ENCODE assay signal across 12 cellular contexts in the genomic region with DNA sequence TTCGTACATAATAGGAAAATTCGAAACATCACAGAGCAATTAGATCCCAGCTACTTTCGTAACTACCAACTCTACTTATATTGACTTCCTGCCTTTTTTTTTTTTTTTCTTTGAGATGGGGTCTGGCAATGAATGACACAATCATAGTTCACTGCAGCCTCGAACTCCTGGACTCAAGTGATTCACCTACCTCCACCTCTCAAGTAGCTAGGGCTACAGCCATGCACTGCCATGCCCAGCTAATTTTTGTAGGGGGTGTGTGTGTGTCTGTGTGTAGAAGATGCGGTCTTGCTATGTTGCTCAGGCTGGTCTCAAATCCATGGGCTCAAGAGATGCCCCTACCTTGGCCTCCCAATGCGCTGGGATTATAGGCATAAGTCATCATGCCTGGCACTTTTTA. TPM values are rescaled to one million over a fixed set of nuclear protein-coding genes. Genes with fewer than 3 reads are reported as not detected.
DNase-seq lines count a peak whose midpoint lies in the region; ATAC-seq and TF ChIP-seq lines count a peak whose summit lies in the region.
"Had no signal": no experiment of that assay in that cellular context is flagged by ENCODE, and none has a peak within 500 bp of the region (broad histone marks: within the 10 kb centered on the region; RNA-seq: fewer than 3 reads in every experiment).

No MANE protein-coding gene starts in this region.

- no peak for TF ChIP-seq CTCF in GM23338 (conservative IDR thresholded peaks at IDR 0.05; ENCODE audit: low read depth in 2 of 2)
- no peak for TF ChIP-seq CTCF in sigmoid colon (IDR thresholded peaks at IDR 0.05)

- H3K36me3 Mint-ChIP-seq in CD8-positive, alpha-beta memory T cell, result peaks cover 3 to 21% (median 4%) of the 10 kb centered on the region in 3 donors
- peaks cover 16% of the 10 kb centered on the region for H3K36me3 Mint-ChIP-seq in GM23338 (ENCODE audit: low read depth)
- H3K36me3 Mint-ChIP-seq in activated T-helper 17 cell treated with anti-CD3 and anti-CD28 coated beads, Interleukin-2, amount 50 U/mL, for 72 hours (ENCODE audit: low read depth), result peaks cover 22% of the 10 kb centered on the region

- peaks cover 5% of the 10 kb centered on the region for H3K36me3 ChIP-seq in CD8-positive, alpha-beta memory T cell (ENCODE audit: insufficient read depth, low read length)
- H3K36me3 ChIP-seq in GM23338 (ENCODE audit: insufficient read depth) (peaks cover 7% of the 10 kb centered on the region; the same call in 1 of the 2 replicates), mesendoderm (ENCODE audit: control insufficient read depth, insufficient read depth, low read length) (peaks cover 5% of the 10 kb centered on the region), sigmoid colon (peaks cover 3 to 27% (median 14%) of the 10 kb centered on the region in 4 donors)

- H2BK5ac ChIP-seq in mesendoderm (ENCODE audit: low read length), result no peak overlapping the region

- H3K4me1 Mint-ChIP-seq in CD8-positive, alpha-beta memory T cell, result peaks cover 5 to 22% (median 9%) of the 10 kb centered on the region in 3 donors
- H3K4me1 Mint-ChIP-seq in GM23338, result peaks cover 3% of the 10 kb centered on the region; the same call in 2 of the 3 replicates
- H3K4me1 Mint-ChIP-seq in activated T-helper 17 cell treated with anti-CD3 and anti-CD28 coated beads, Interleukin-2, amount 50 U/mL, for 72 hours, result peaks cover 7% of the 10 kb centered on the region

- H3K4ac ChIP-seq in mesendoderm (ENCODE audit: low read depth, low read length), result no peak overlapping the region

- peak in 1 of 5 donors; percentile 22 for DNase-seq in CD8-positive, alpha-beta memory T cell
- no peak for DNase-seq in GM23338 (ENCODE audit: low spot score)
- peak; percentile 15 for DNase-seq in mesendoderm
- DNase-seq in NCI-H2081 treated with DMSO at 0.1 percent for 48 hours (lab: John Stamatoyannopoulos, UW), result no peak
- DNase-seq in sigmoid colon, result no peak
- DNase-seq: activated CD4-positive, alpha-beta T cell treated with anti-CD3 and anti-CD28 coated beads, Interleukin-2, amount 10 ng/mL, durations not matched to agents 7 days and 5 days; activated gamma-delta T cell treated with Interleukin-2 at 50 U/mL for 16 hours; NCI-H1048 had no signal

- no peak for TF ChIP-seq EP300 in sigmoid colon (IDR thresholded peaks at IDR 0.05)

- H3K27ac ChIP-seq in CD8-positive, alpha-beta memory T cell (ENCODE audit: low read depth, low read length), result no peak overlapping the region
- H3K27ac ChIP-seq in GM23338 (ENCODE audit: low read depth) (peak overlapping the region; percentile 35; the same call in 1 of the 2 replicates), mesendoderm (ENCODE audit: low read depth, low read length) (no peak overlapping the region), sigmoid colon (no peak overlapping the region)
- H3K27ac ChIP-seq: neutrophil had no signal

- no CpG with 5 or more reads among the region's 6 CpGs for WGBS in mesendoderm (ENCODE audit: extremely low coverage, insufficient coverage, low lambda C conversion rate)
- WGBS in sigmoid colon, 2 donors, result 71 to 75% methylated on average over 6 of the region's 6 CpGs

- H2BK15ac ChIP-seq in mesendoderm (replicated peaks; ENCODE audit: low read depth), result no peak overlapping the region

- peaks cover 0 to 2% of the 10 kb centered on the region in 2 donors for H3K27me3 Mint-ChIP-seq in CD8-positive, alpha-beta memory T cell
- H3K27me3 Mint-ChIP-seq in GM23338 (ENCODE audit: insufficient read depth, low read depth, poor library complexity), result peaks cover 24% of the 10 kb centered on the region
- H3K27me3 Mint-ChIP-seq in activated T-helper 17 cell treated with anti-CD3 and anti-CD28 coated beads, Interleukin-2, amount 50 U/mL, for 72 hours, result no peaks in the 10 kb centered on the region
- H3K27me3 Mint-ChIP-seq: activated CD4-positive, alpha-beta T cell treated with anti-CD3 and anti-CD28 coated beads, Interleukin-2, amount 10 ng/mL, durations not matched to agents 7 days and 5 days had no signal

- H2AFZ ChIP-seq in GM23338, result no peak overlapping the region

- H3K18ac ChIP-seq in mesendoderm (ENCODE audit: low read length), result no peak overlapping the region

- no peak overlapping the region for H4K8ac ChIP-seq in mesendoderm (ENCODE audit: low read depth, low read length)

- intact Hi-C loops in sigmoid colon (cut with DNase I), result no loop called here

- no peaks in the 10 kb centered on the region for H3K27me3 ChIP-seq in CD8-positive, alpha-beta memory T cell (ENCODE audit: insufficient read depth, low read length, poor library complexity, severe bottlenecking)
- H3K27me3 ChIP-seq in GM23338 (ENCODE audit: insufficient read depth), result no peaks in the 10 kb centered on the region
- H3K27me3 ChIP-seq in mesendoderm (ENCODE audit: insufficient read depth, low read length, poor library complexity), result no peaks in the 10 kb centered on the region
- H3K27me3 ChIP-seq in sigmoid colon, result no peaks in the 10 kb centered on the region
- H3K27me3 ChIP-seq: neutrophil had no signal

- H3K9me2 ChIP-seq in GM23338 (ENCODE audit: insufficient read depth), result no peaks in the 10 kb centered on the region

- H2BK120ac ChIP-seq in mesendoderm (ENCODE audit: low read depth, low read length), result no peak overlapping the region

- no peak overlapping the region for H4K5ac ChIP-seq in mesendoderm (ENCODE audit: low read length)

- ATAC-seq in GM23338 (peak; percentile 26), HG03565 (IDR thresholded peaks at IDR 0.05; ENCODE audit: unreplicated experiment) (no peak)
- ATAC-seq in activated T-helper 17 cell treated with anti-CD3 and anti-CD28 coated beads, Interleukin-2, amount 50 U/mL, for 72 hours (replicated peaks), result peak; percentile 25

- no peak overlapping the region for H3K23ac ChIP-seq in mesendoderm (ENCODE audit: low read length)

- no peak overlapping the region for H3K4me3 Mint-ChIP-seq in CD8-positive, alpha-beta memory T cell
- H3K4me3 Mint-ChIP-seq in GM23338, result no peak overlapping the region
- H3K4me3 Mint-ChIP-seq in activated T-helper 17 cell treated with anti-CD3 and anti-CD28 coated beads, Interleukin-2, amount 50 U/mL, for 72 hours, result no peak overlapping the region
- H3K4me3 Mint-ChIP-seq: activated CD4-positive, alpha-beta T cell treated with anti-CD3 and anti-CD28 coated beads, Interleukin-2, amount 10 ng/mL, durations not matched to agents 7 days and 5 days had no signal

- no peak for TF ChIP-seq POLR2A in sigmoid colon (IDR thresholded peaks at IDR 0.05)

- H3K4me2 ChIP-seq in GM23338 (no peak overlapping the region), mesendoderm (ENCODE audit: low read length) (no peak overlapping the region)

- H3K4me3 ChIP-seq in CD8-positive, alpha-beta memory T cell (ENCODE audit: low read length), result no peak overlapping the region
- H3K4me3 ChIP-seq in GM23338, result no peak overlapping the region
- no peak overlapping the region for H3K4me3 ChIP-seq in mesendoderm (ENCODE audit: low read length)
- H3K4me3 ChIP-seq in sigmoid colon, result no peak overlapping the region

- no peak overlapping the region for H2AK5ac ChIP-seq in mesendoderm (ENCODE audit: low read length)

- no peaks in the 10 kb centered on the region for H3K9me3 Mint-ChIP-seq in CD8-positive, alpha-beta memory T cell
- no peaks in the 10 kb centered on the region for H3K9me3 Mint-ChIP-seq in GM23338
- H3K9me3 Mint-ChIP-seq in activated T-helper 17 cell treated with anti-CD3 and anti-CD28 coated beads, Interleukin-2, amount 50 U/mL, for 72 hours, result no peaks in the 10 kb centered on the region
- H3K9me3 Mint-ChIP-seq: activated CD4-positive, alpha-beta T cell treated with anti-CD3 and anti-CD28 coated beads, Interleukin-2, amount 10 ng/mL, durations not matched to agents 7 days and 5 days had no signal

- no peak overlapping the region for H3K9ac ChIP-seq in mesendoderm (ENCODE audit: low read length)

- no peak overlapping the region for H3K56ac ChIP-seq in mesendoderm (ENCODE audit: low read length)

- H3K27ac Mint-ChIP-seq in CD8-positive, alpha-beta memory T cell, result peak overlapping the region in 7 of 8 donors; percentile 17 to 84 (median 52)
- H3K27ac Mint-ChIP-seq in GM23338, result peak overlapping the region; percentile 80; the same call in 1 of the 2 replicates
- peak overlapping the region; percentile 74 for H3K27ac Mint-ChIP-seq in activated T-helper 17 cell treated with anti-CD3 and anti-CD28 coated beads, Interleukin-2, amount 50 U/mL, for 72 hours
- H3K27ac Mint-ChIP-seq: activated CD4-positive, alpha-beta T cell treated with anti-CD3 and anti-CD28 coated beads, Interleukin-2, amount 10 ng/mL, durations not matched to agents 7 days and 5 days had no signal

- H4K20me1 ChIP-seq in GM23338 (replicated peaks; ENCODE audit: insufficient read depth), result peaks cover 13% of the 10 kb centered on the region

- CTCF ChIA-PET in CD8-positive, alpha-beta memory T cell (lab: Charles Lee), result no interaction called here

- POLR2A ChIA-PET in CD8-positive, alpha-beta memory T cell (lab: Charles Lee), result interaction anchor here (0.6 kb wide), 1 partner anchor 62 kb away, joined by 3 read pairs; no protein-coding TSS in a partner anchor

- H3F3A ChIP-seq in GM23338 (replicated peaks; ENCODE audit: low read depth), result peaks cover 23% of the 10 kb centered on the region; the same call in 1 of the 2 replicates

- H3K79me1 ChIP-seq in mesendoderm (ENCODE audit: low read length), result no peaks in the 10 kb centered on the region

- H3K9me3 ChIP-seq in CD8-positive, alpha-beta memory T cell (ENCODE audit: low read length), result no peaks in the 10 kb centered on the region
- H3K9me3 ChIP-seq in sigmoid colon, result no peaks in the 10 kb centered on the region
- H3K9me3 ChIP-seq: neutrophil had no signal

- H3K79me2 ChIP-seq in GM23338 (replicated peaks; ENCODE audit: insufficient read depth) (no peaks in the 10 kb centered on the region), mesendoderm (ENCODE audit: control insufficient read depth, insufficient read depth, low read length) (no peaks in the 10 kb centered on the region)

- H3K4me1 ChIP-seq in CD8-positive, alpha-beta memory T cell (ENCODE audit: insufficient read depth, low read length), result peaks cover 4% of the 10 kb centered on the region
- H3K4me1 ChIP-seq in GM23338 (ENCODE audit: insufficient read depth), result 0 out of 2 replicates have a peak, but pooled peaks cover 6% of the 10 kb centered on the region
- H3K4me1 ChIP-seq in mesendoderm (ENCODE audit: control insufficient read depth, low read depth, low read length), result no peaks in the 10 kb centered on the region
- H3K4me1 ChIP-seq in sigmoid colon, result peaks cover 0 to 2% (median under 1%) of the 10 kb centered on the region in 4 donors

RNA-seq across cellular contexts. Expression of a gene that starts 5.8 kb away (rescaled TPM):
- total RNA-seq in CD8-positive, alpha-beta memory T cell, result 10 to 100 TPM; 67.9 to 77.0 TPM
- 342 TPM for polyA plus RNA-seq in CD8-positive, alpha-beta memory T cell
- total RNA-seq in GM23338 (2014; rRNA removed; shearing (Covaris generic)), result 132 and 148 TPM in 2 replicates
- 226 and 277 TPM in 2 replicates for polyA plus RNA-seq in GM23338 (2016; fragmentation: Nextera tagmentation; extraction: Ambion mirVana)
- total RNA-seq in activated T-helper 17 cell treated with anti-CD3 and anti-CD28 coated beads, Interleukin-2, amount 50 U/mL, for 72 hours, result 100 to 1,000 TPM; 102 to 157 TPM
- 189 TPM for polyA plus RNA-seq in mesendoderm (2013, experiment 1 of 2)
- polyA plus RNA-seq in mesendoderm (2013, experiment 2 of 2), result 179 TPM
- total RNA-seq in sigmoid colon, result 100 to 1,000 TPM in 2 of 4 donors, 10 to 100 TPM in 2; 96.5 to 146 (median 109) TPM
- 100 to 1,000 TPM in 1 of 3 donors, 10 to 100 TPM in 2; 70.7 to 104 (median 78.7) TPM for polyA plus RNA-seq in sigmoid colon

RNA-seq across cellular contexts. Expression of a gene that starts 42.3 kb away (rescaled TPM):
- 100 to 1,000 TPM; 184 to 199 TPM for total RNA-seq in CD8-positive, alpha-beta memory T cell
- 364 TPM for polyA plus RNA-seq in CD8-positive, alpha-beta memory T cell
- total RNA-seq in GM23338 (2014; rRNA removed; shearing (Covaris generic)), result 506 and 546 TPM in 2 replicates
- polyA plus RNA-seq in GM23338 (2016; fragmentation: Nextera tagmentation; extraction: Ambion mirVana) (226 and 278 TPM in 2 replicates), sigmoid colon (100 to 1,000 TPM in 1 of 3 donors, 10 to 100 TPM in 2; 60.8 to 114 (median 66.1) TPM)
- 100 to 1,000 TPM; 184 to 204 TPM for total RNA-seq in activated T-helper 17 cell treated with anti-CD3 and anti-CD28 coated beads, Interleukin-2, amount 50 U/mL, for 72 hours
- polyA plus RNA-seq in mesendoderm (2013, experiment 1 of 2), result 275 TPM
- 261 TPM for polyA plus RNA-seq in mesendoderm (2013, experiment 2 of 2)
- total RNA-seq in sigmoid colon, result 100 to 1,000 TPM; 194 to 272 (median 228) TPM

RNA-seq across cellular contexts. Expression of a gene that starts 47.3 kb away (rescaled TPM):
- total RNA-seq in CD8-positive, alpha-beta memory T cell, result under 1 TPM in 1 of 2 experiments, not detected in 1; 0.33 TPM
- polyA plus RNA-seq in CD8-positive, alpha-beta memory T cell, result not detected
- total RNA-seq in GM23338 (2014; rRNA removed; shearing (Covaris generic)), result not detected in 2 replicates
- polyA plus RNA-seq in GM23338 (2016; fragmentation: Nextera tagmentation; extraction: Ambion mirVana) (0.16 and 0.29 TPM in 2 replicates), sigmoid colon (1 to 10 TPM in 2 of 3 donors, under 1 TPM in 1; 0.60 to 2.1 (median 1.7) TPM)
- 1 to 10 TPM in 1 of 2 donors, under 1 TPM in 1; 0.95 to 1.6 TPM for total RNA-seq in activated T-helper 17 cell treated with anti-CD3 and anti-CD28 coated beads, Interleukin-2, amount 50 U/mL, for 72 hours
- not detected for polyA plus RNA-seq in mesendoderm (2013, experiment 1 of 2)
- not detected for polyA plus RNA-seq in mesendoderm (2013, experiment 2 of 2)
- not detected for total RNA-seq in sigmoid colon

RNA-seq across cellular contexts. Expression of a gene that starts 53.9 kb away (rescaled TPM):
- total RNA-seq in CD8-positive, alpha-beta memory T cell, result 1 to 10 TPM; 5.1 to 6.4 TPM
- polyA plus RNA-seq in CD8-positive, alpha-beta memory T cell, result 3.5 TPM
- 1.6 TPM in 1 of 2 replicates, not detected in the other for total RNA-seq in GM23338 (2014; rRNA removed; shearing (Covaris generic))
- 0.52 and 0.71 TPM in 2 replicates for polyA plus RNA-seq in GM23338 (2016; fragmentation: Nextera tagmentation; extraction: Ambion mirVana)
- 10 to 100 TPM; 39.9 to 55.2 TPM for total RNA-seq in activated T-helper 17 cell treated with anti-CD3 and anti-CD28 coated beads, Interleukin-2, amount 50 U/mL, for 72 hours
- 0.07 TPM for polyA plus RNA-seq in mesendoderm (2013, experiment 1 of 2)
- 0.17 TPM for polyA plus RNA-seq in mesendoderm (2013, experiment 2 of 2)
- total RNA-seq in sigmoid colon, result 1 to 10 TPM in 1 of 4 donors, not detected in 3; 2.2 TPM
- 10 to 100 TPM in 1 of 3 donors, 1 to 10 TPM in 2; 2.4 to 29.2 (median 3.9) TPM for polyA plus RNA-seq in sigmoid colon
- total RNA-seq: lower leg skin had no signal

RNA-seq across cellular contexts. Expression of a gene that starts 59.1 kb away (rescaled TPM):
- total RNA-seq in CD8-positive, alpha-beta memory T cell, result 1 to 10 TPM; 6.7 to 7.2 TPM
- 0.72 TPM for polyA plus RNA-seq in CD8-positive, alpha-beta memory T cell
- total RNA-seq in GM23338 (2014; rRNA removed; shearing (Covaris generic)), result 2.7 and 3.1 TPM in 2 replicates
- 0.54 and 0.73 TPM in 2 replicates for polyA plus RNA-seq in GM23338 (2016; fragmentation: Nextera tagmentation; extraction: Ambion mirVana)
- total RNA-seq in activated T-helper 17 cell treated with anti-CD3 and anti-CD28 coated beads, Interleukin-2, amount 50 U/mL, for 72 hours, result 1 to 10 TPM; 4.7 to 6.4 TPM
- polyA plus RNA-seq in mesendoderm (2013, experiment 1 of 2), result 1.1 TPM
- polyA plus RNA-seq in mesendoderm (2013, experiment 2 of 2), result 1.1 TPM
- under 1 TPM; 0.16 to 0.55 (median 0.31) TPM for total RNA-seq in sigmoid colon
- polyA plus RNA-seq in sigmoid colon, result 1 to 10 TPM in 1 of 3 donors, under 1 TPM in 2; under 0.01 to 1.8 (median 0.69) TPM
